In genomic region chr20:37011858-37012257, GRCh38 we compare ENCODE assay signal across 7 cellular contexts.
DNase-seq lines count a peak whose midpoint lies in the region; ATAC-seq, FAIRE-seq and TF ChIP-seq lines count a peak whose summit lies in the region.
"Not testable (repeated sequence)": the region's sequence is repeated elsewhere in the genome, so short reads cannot be mapped to it uniquely, and the experiment has no call there.

No MANE protein-coding gene starts in this region.

- not testable (repeated sequence) for H3K36me3 ChIP-seq in CD4-positive, CD25-positive, alpha-beta regulatory T cell (ENCODE audit: control insufficient read depth, insufficient read depth, low read length)
- H3K36me3 ChIP-seq in K562 (ENCODE audit: control insufficient read depth, insufficient read depth, low read length), result peaks cover 34% of the 10 kb centered on the region; the same call in 2 of the 3 replicates

- intact Hi-C loops in K562 (cut with micrococcal nuclease), result not testable (repeated sequence)

- not testable (repeated sequence) for TF ChIP-seq RAD21 in K562 (CRISPR knock-in tag; conservative IDR thresholded peaks at IDR 0.05 in 1 of 2, IDR thresholded peaks at IDR 0.05 in 1 of 2)

- not testable (repeated sequence) for H3K27ac ChIP-seq in CD4-positive, CD25-positive, alpha-beta regulatory T cell (ENCODE audit: insufficient read depth, low read length, poor library complexity, severe bottlenecking); K562 (ENCODE audit: extremely low read depth, low read depth, low read length)
- peak overlapping the region; percentile 4; the same call in 1 of the 2 replicates for H3K27ac ChIP-seq in RWPE1

- TF ChIP-seq CTCF in RWPE1 (conservative IDR thresholded peaks at IDR 0.05; ENCODE audit: low read depth); K562 (IDR thresholded peaks at IDR 0.05 in 2 of 3, conservative IDR thresholded peaks at IDR 0.05 in 1 of 3; ENCODE audit: insufficient read depth in 2 of 3, low read depth in 1 of 3, low read length in 3 of 3); osteocyte (IDR thresholded peaks at IDR 0.05): not testable (repeated sequence)

- peaks cover 19 to 66% (median 36%) of the 10 kb centered on the region in 4 donors for H3K4me1 Mint-ChIP-seq in CD4-positive, CD25-positive, alpha-beta regulatory T cell
- peaks cover 29% of the 10 kb centered on the region for H3K4me1 Mint-ChIP-seq in T-helper 2 cell treated with Interferon-gamma antibody and Interleukin-4, amounts not matched to agents 5 μg/mL and 100 μg/mL, for 36 hours (ENCODE audit: low read depth)
- H3K4me1 Mint-ChIP-seq in activated naive CD8-positive, alpha-beta T cell treated with anti-CD3 and anti-CD28 coated beads, Interleukin-2, amount 10 ng/mL, durations not matched to agents 7 days and 5 days, result peaks cover 29% of the 10 kb centered on the region
- H3K4me1 Mint-ChIP-seq in osteocyte (ENCODE audit: unreplicated experiment), result not testable (repeated sequence)

- CTCF ChIA-PET in RWPE1 (lab: Yijun Ruan, JAX), result interaction anchor here (0.6 kb wide), 1 partner anchor 59 kb away, joined by 3 read pairs; no protein-coding TSS in a partner anchor
- CTCF ChIA-PET in K562 (lab: Yijun Ruan, JAX; ENCODE audit: low intra/inter-chr PET ratio), result not testable (repeated sequence)

- not testable (repeated sequence) for H3K9me3 ChIP-seq in CD4-positive, CD25-positive, alpha-beta regulatory T cell (ENCODE audit: control insufficient read depth in 2 of 2, low read length in 2 of 2); K562 (replicated peaks; ENCODE audit: control insufficient read depth, insufficient read depth, low read depth, low read length)

- not testable (repeated sequence) for TF ChIP-seq EP300 in K562 (IDR thresholded peaks at IDR 0.05; ENCODE audit: low read length)

- H3K4me2 ChIP-seq in K562 (ENCODE audit: insufficient read depth, low read length), result not testable (repeated sequence)

- not testable (repeated sequence) for H2AFZ ChIP-seq in K562 (ENCODE audit: low read depth, low read length)

- H3K36me3 Mint-ChIP-seq in CD4-positive, CD25-positive, alpha-beta regulatory T cell; osteocyte (ENCODE audit: unreplicated experiment): not testable (repeated sequence)
- H3K36me3 Mint-ChIP-seq in T-helper 2 cell treated with Interferon-gamma antibody and Interleukin-4, amounts not matched to agents 5 μg/mL and 100 μg/mL, for 36 hours (ENCODE audit: low read depth), result peaks cover 44% of the 10 kb centered on the region
- peaks cover 32% of the 10 kb centered on the region for H3K36me3 Mint-ChIP-seq in activated naive CD8-positive, alpha-beta T cell treated with anti-CD3 and anti-CD28 coated beads, Interleukin-2, amount 10 ng/mL, durations not matched to agents 7 days and 5 days

- H3K9me1 ChIP-seq in K562 (ENCODE audit: control insufficient read depth, insufficient read depth, low read length), result not testable (repeated sequence)

- POLR2A ChIA-PET in RWPE1 (lab: Yijun Ruan, JAX; ENCODE audit: low non-redundant PET), result interaction anchor here (0.6 kb wide), 1 partner anchor 13 kb away, joined by 3 read pairs; no protein-coding TSS in a partner anchor
- POLR2A ChIA-PET in activated naive CD8-positive, alpha-beta T cell treated with anti-CD3 and anti-CD28 coated beads, Interleukin-2, amount 10 ng/mL, durations not matched to agents 7 days and 5 days (lab: Charles Lee), result interaction anchor here (1.1 kb wide), 1 partner anchor 32 kb away, joined by 3 read pairs; no protein-coding TSS in a partner anchor
- POLR2A ChIA-PET in K562 (lab: Yijun Ruan, JAX), result interaction anchor here (0.6 kb wide), 1 partner anchor 25 kb away, joined by 4 read pairs; no protein-coding TSS in a partner anchor

- not testable (repeated sequence) for H3K9ac ChIP-seq in K562 (ENCODE audit: insufficient read depth in 1 of 2, low read depth in 2 of 2, low read length in 2 of 2)

- peak overlapping the region in 1 of 4 donors; percentile 17 for H3K4me3 Mint-ChIP-seq in CD4-positive, CD25-positive, alpha-beta regulatory T cell
- not testable (repeated sequence) for H3K4me3 Mint-ChIP-seq in T-helper 2 cell treated with Interferon-gamma antibody and Interleukin-4, amounts not matched to agents 5 μg/mL and 100 μg/mL, for 36 hours; activated naive CD8-positive, alpha-beta T cell treated with anti-CD3 and anti-CD28 coated beads, Interleukin-2, amount 10 ng/mL, durations not matched to agents 7 days and 5 days; osteocyte (ENCODE audit: unreplicated experiment)

- not testable (repeated sequence) for H3K4me3 ChIP-seq in CD4-positive, CD25-positive, alpha-beta regulatory T cell (ENCODE audit: low read depth, low read length); K562

- not testable (repeated sequence) for FAIRE-seq in K562 (lab: Jason Lieb, UNC)

- H3K4me1 ChIP-seq in CD4-positive, CD25-positive, alpha-beta regulatory T cell (ENCODE audit: control insufficient read depth, insufficient read depth, low read length, poor library complexity, severe bottlenecking), result peaks cover 46% of the 10 kb centered on the region
- H3K4me1 ChIP-seq in K562 (replicated peaks in 1 of 2; ENCODE audit: control insufficient read depth in 2 of 2, insufficient read depth in 2 of 2, low read length in 2 of 2), result not testable (repeated sequence)

- not testable (repeated sequence) for H3K9me3 Mint-ChIP-seq in CD4-positive, CD25-positive, alpha-beta regulatory T cell; T-helper 2 cell treated with Interferon-gamma antibody and Interleukin-4, amounts not matched to agents 5 μg/mL and 100 μg/mL, for 36 hours; activated naive CD8-positive, alpha-beta T cell treated with anti-CD3 and anti-CD28 coated beads, Interleukin-2, amount 10 ng/mL, durations not matched to agents 7 days and 5 days; osteocyte (ENCODE audit: unreplicated experiment)

- not testable (repeated sequence) for H3K79me2 ChIP-seq in K562 (ENCODE audit: control insufficient read depth, insufficient read depth, low read length)

- not testable (repeated sequence) for H3K27me3 Mint-ChIP-seq in CD4-positive, CD25-positive, alpha-beta regulatory T cell; T-helper 2 cell treated with Interferon-gamma antibody and Interleukin-4, amounts not matched to agents 5 μg/mL and 100 μg/mL, for 36 hours (ENCODE audit: low read depth); activated naive CD8-positive, alpha-beta T cell treated with anti-CD3 and anti-CD28 coated beads, Interleukin-2, amount 10 ng/mL, durations not matched to agents 7 days and 5 days; osteocyte (ENCODE audit: unreplicated experiment)

- DNase-seq in CD4-positive, CD25-positive, alpha-beta regulatory T cell; RWPE1 (ENCODE audit: low spot score); T-helper 2 cell treated with Interferon-gamma antibody and Interleukin-4, amounts not matched to agents 5 μg/mL and 100 μg/mL, for 36 hours (ENCODE audit: low spot score); activated naive CD8-positive, alpha-beta T cell treated with anti-CD3 and anti-CD28 coated beads, Interleukin-2, amount 10 ng/mL, durations not matched to agents 7 days and 5 days; K562 (ENCODE audit: extremely low read depth in 1 of 4, low spot score in 3 of 4): not testable (repeated sequence)
- peak; percentile 39 for DNase-seq in mesenteric fat pad (ENCODE audit: low spot score)
- peak; percentile 64 for DNase-seq in osteocyte (ENCODE audit: extremely low spot score, unreplicated experiment)

- H3K27me3 ChIP-seq in CD4-positive, CD25-positive, alpha-beta regulatory T cell (ENCODE audit: control insufficient read depth, insufficient read depth, low read length); K562 (ENCODE audit: control insufficient read depth in 2 of 2, insufficient read depth in 2 of 2, low read length in 2 of 2): not testable (repeated sequence)

- not testable (repeated sequence) for BruUV-seq in K562 (replicated peaks; lab: Mats Ljungman, UMichigan)

- TF ChIP-seq POLR2A in K562 (conservative IDR thresholded peaks at IDR 0.05), result not testable (repeated sequence)

- 83% methylated on average over 20 of the region's 25 CpGs for WGBS in K562 (ENCODE audit: insufficient coverage, low coverage, missing lambda C conversion rate)

- peak overlapping the region in 2 of 3 donors; percentile 32 to 83 for H3K27ac Mint-ChIP-seq in CD4-positive, CD25-positive, alpha-beta regulatory T cell
- H3K27ac Mint-ChIP-seq in T-helper 2 cell treated with Interferon-gamma antibody and Interleukin-4, amounts not matched to agents 5 μg/mL and 100 μg/mL, for 36 hours, result peak overlapping the region; percentile 63
- peak overlapping the region; percentile 75 for H3K27ac Mint-ChIP-seq in activated naive CD8-positive, alpha-beta T cell treated with anti-CD3 and anti-CD28 coated beads, Interleukin-2, amount 10 ng/mL, durations not matched to agents 7 days and 5 days
- not testable (repeated sequence) for H3K27ac Mint-ChIP-seq in osteocyte (ENCODE audit: unreplicated experiment)

- not testable (repeated sequence) for H4K20me1 ChIP-seq in K562 (replicated peaks; ENCODE audit: control insufficient read depth, insufficient read depth, low read length)

- in situ Hi-C loops in K562 (cut with MboI), result not testable (repeated sequence)

- ATAC-seq in CD4-positive, CD25-positive, alpha-beta regulatory T cell (ENCODE audit: low read depth in 2 of 2); activated naive CD8-positive, alpha-beta T cell treated with anti-CD3 and anti-CD28 coated beads, Interleukin-2, amount 10 ng/mL, durations not matched to agents 7 days and 5 days (ENCODE audit: low read depth); K562: not testable (repeated sequence)
